In the genomic region with DNA sequence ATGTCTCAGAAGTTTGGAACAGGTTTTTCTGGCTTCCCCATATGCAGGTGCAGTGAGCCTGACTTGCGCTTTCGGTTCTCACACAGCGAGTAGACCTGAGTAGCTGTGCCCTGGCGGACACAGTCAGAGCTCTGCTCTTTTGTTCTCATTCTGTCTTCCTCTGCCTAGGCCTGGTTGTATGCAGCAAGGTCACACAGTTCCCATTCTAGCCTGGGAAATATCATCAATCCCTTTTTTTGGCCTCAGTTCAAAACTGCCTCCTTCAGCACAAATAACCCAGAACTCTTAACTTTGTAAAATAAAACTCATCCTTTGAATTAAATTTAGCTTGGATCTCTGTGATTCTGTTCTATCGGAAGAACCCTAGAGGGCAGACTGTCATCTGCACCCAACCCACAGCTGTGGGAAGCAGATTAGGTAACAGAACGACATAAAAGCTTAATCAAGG, we compare ENCODE assay signal across 9 cellular contexts. TPM values are rescaled to one million over a fixed set of nuclear protein-coding genes. Genes with fewer than 3 reads are reported as not detected.
DNase-seq lines count a peak whose midpoint lies in the region; ATAC-seq and TF ChIP-seq lines count a peak whose summit lies in the region.
"Had no signal": no experiment of that assay in that cellular context is flagged by ENCODE, and none has a peak within 500 bp of the region (broad histone marks: within the 10 kb centered on the region; RNA-seq: fewer than 3 reads in every experiment).

No MANE protein-coding gene starts in this region.

- intact Hi-C loops in transverse colon (cut with DNase I; ENCODE audit: low total_unique reads): no loop called here

- TF ChIP-seq POLR2A in transverse colon (IDR thresholded peaks at IDR 0.05): no peak

- in situ Hi-C loops in transverse colon (cut with MboI; ENCODE audit: low pct_ligation_motif_present in 1 of 4, low pct_unique_long_range_greater_than_20kb in 1 of 4, low sequenced_read_pairs in 3 of 4): no loop called here

- WGBS in transverse colon (ENCODE audit: low coverage in 1 of 2), 2 donors: 14% methylated on average over 1 to 6 of the region's 6 CpGs

- DNase-seq in HPDE6-E6E7 (ENCODE audit: extremely low spot score) (peak; percentile 56), WERI-Rb-1 (no peak), transverse colon (peak; percentile 76), amygdala (lab: John Stamatoyannopoulos, UW) (no peak)
- no peak for DNase-seq in effector CD4-positive, alpha-beta T cell

- TF ChIP-seq EP300 in transverse colon (IDR thresholded peaks at IDR 0.05; ENCODE audit: low read depth): no peak

- ATAC-seq in GM21423 (IDR thresholded peaks at IDR 0.05; ENCODE audit: unreplicated experiment): peak; percentile 100

- H3K9ac ChIP-seq in iPS-18a (ENCODE audit: low read length): no peak overlapping the region

- H3K4me3 ChIP-seq in WERI-Rb-1 (ENCODE audit: low read depth, low read length) (no peak overlapping the region), iPS-18a (ENCODE audit: low read length) (peak overlapping the region; percentile 35), transverse colon (peak overlapping the region in 2 of 4 donors; percentile 13)

- no peaks in the 10 kb centered on the region for H3K4me1 ChIP-seq in iPS-18a (ENCODE audit: control insufficient read depth, low read depth, low read length)
- H3K4me1 ChIP-seq in transverse colon: peaks cover 0 to 11% (median 4%) of the 10 kb centered on the region in 4 donors

- H3K27me3 ChIP-seq in WERI-Rb-1 (ENCODE audit: insufficient read depth, low read depth, severe bottlenecking): no peaks in the 10 kb centered on the region
- H3K27me3 ChIP-seq in iPS-18a (ENCODE audit: control insufficient read depth, insufficient read depth, low read length): no peaks in the 10 kb centered on the region
- no peaks in the 10 kb centered on the region for H3K27me3 ChIP-seq in transverse colon

- H3K9me3 ChIP-seq in WERI-Rb-1 (ENCODE audit: severe bottlenecking) (peaks cover 9% of the 10 kb centered on the region), iPS-18a (ENCODE audit: control insufficient read depth, low read depth, low read length) (no peaks in the 10 kb centered on the region), transverse colon (peaks cover 0 to 3% of the 10 kb centered on the region in 2 donors)
- H3K9me3 ChIP-seq: neutrophil had no signal

- TF ChIP-seq CTCF in GM12873 (IDR thresholded peaks at IDR 0.05; ENCODE audit: insufficient read depth, low read depth, low read length, missing control alignments) (peak; percentile 42), WERI-Rb-1 (IDR thresholded peaks at IDR 0.05; ENCODE audit: low read depth, low read length) (peak; percentile 5; the same call in 1 of the 2 replicates), transverse colon (IDR thresholded peaks at IDR 0.05) (peak; percentile 20 to 67 (median 38))

- no peak overlapping the region for H3K27ac ChIP-seq in WERI-Rb-1
- no peak overlapping the region for H3K27ac ChIP-seq in iPS-18a (ENCODE audit: low read length)
- peak overlapping the region; percentile 56 to 66 (median 60) for H3K27ac ChIP-seq in transverse colon
- H3K27ac ChIP-seq: neutrophil had no signal

- H3K36me3 ChIP-seq in WERI-Rb-1 (no peaks in the 10 kb centered on the region), iPS-18a (ENCODE audit: control insufficient read depth, low read depth, low read length) (no peaks in the 10 kb centered on the region), transverse colon (no peaks in the 10 kb centered on the region)
- H3K36me3 ChIP-seq: neutrophil had no signal

RNA-seq across cellular contexts. Expression of gene OXGR1, which starts 10.2 kb away (rescaled TPM):
- 1 to 10 TPM in 2 of 4 donors, not detected in 2; 2.0 to 2.5 TPM for total RNA-seq in transverse colon

Comparison
In these comparisons a context has a peak if more than half of its experiments do, and no peak if none do; other contexts are left out.
1. DNase-seq: peak in HPDE6-E6E7 (single experiment) and transverse colon (single experiment); none in WERI-Rb-1 (single experiment), effector CD4-positive, alpha-beta T cell (single experiment) and amygdala (0 of 56).
2. H3K27ac ChIP-seq: peak in transverse colon (4 of 4); none in WERI-Rb-1 (single experiment) and iPS-18a (single experiment).
3. Peak in every context shown above with its lines, with median percentiles within 50 percentile points of each other: CTCF ChIP-seq.